ENCODE assay signal across 8 cellular contexts in genomic region chr14:104985675-104986486, GRCh38. TPM values are rescaled to one million over a fixed set of nuclear protein-coding genes. Genes with fewer than 3 reads are reported as not detected.
A peak's percentile ranks its signal among the peaks of the same experiment; 100 is the strongest.
DNase-seq lines count a peak whose midpoint lies in the region; ATAC-seq, FAIRE-seq and TF ChIP-seq lines count a peak whose summit lies in the region.

TSS of gene CLBA1 (plus strand) at chr14:104985788. CDS start at chr14:104986432, 644 bp downstream.

- no peaks in the 10 kb centered on the region for H3K27me3 Mint-ChIP-seq in activated CD4-positive, alpha-beta T cell treated with anti-CD3 and anti-CD28 coated beads for 36 hours
- peaks cover 34% of the 10 kb centered on the region for H3K27me3 Mint-ChIP-seq in dendritic cell treated with granulocyte-macrophage colony-stimulating factor and Interleukin-4, amounts not matched to agents 40 ng/mL and 50 ng/mL, for 4 days

- no peak for TF ChIP-seq RAD21 in HepG2 (CRISPR knock-in tag; IDR thresholded peaks at IDR 0.05)

- peaks cover 31% of the 10 kb centered on the region for H3K4me1 ChIP-seq in HepG2 (ENCODE audit: insufficient read depth, low read length)

- H4K20me1 ChIP-seq in HepG2 (ENCODE audit: insufficient read depth, low read length): no peaks in the 10 kb centered on the region

- no peak within 1 kb of the TSS for H3K27ac ChIP-seq in HepG2 (ENCODE audit: extremely low read length, insufficient read depth, low read length)

- H3K4me1 Mint-ChIP-seq in activated CD4-positive, alpha-beta T cell treated with anti-CD3 and anti-CD28 coated beads for 36 hours: peaks cover 5% of the 10 kb centered on the region
- H3K4me1 Mint-ChIP-seq in dendritic cell treated with granulocyte-macrophage colony-stimulating factor and Interleukin-4, amounts not matched to agents 40 ng/mL and 50 ng/mL, for 4 days (ENCODE audit: low read depth): peaks cover 34% of the 10 kb centered on the region

- peak within 1 kb of the TSS; percentile 92 for H3K4me2 ChIP-seq in HepG2 (ENCODE audit: low read depth, low read length)

- no peaks in the 10 kb centered on the region for H3K36me3 ChIP-seq in HepG2 (replicated peaks in 1 of 2; ENCODE audit: control insufficient read depth in 1 of 2, insufficient read depth in 2 of 2, low read length in 2 of 2)

- peaks cover 14 to 40% of the 10 kb centered on the region in 2 experiments; a peak in 4 of 5 replicates for H3K27me3 ChIP-seq in HepG2 (ENCODE audit: control insufficient read depth in 1 of 2, insufficient read depth in 2 of 2, low read length in 2 of 2)

- DNase-seq in AG09319 (ENCODE audit: extremely low read depth, low read depth) (peak; percentile 75), NCI-H345 treated with DMSO at 0.1 percent for 48 hours (lab: John Stamatoyannopoulos, UW; ENCODE audit: unreplicated experiment) (peak; percentile 56), HepG2 (ENCODE audit: low spot score) (peak; percentile 69)
- DNase-seq in activated CD4-positive, alpha-beta T cell treated with anti-CD3 and anti-CD28 coated beads for 36 hours: peak; percentile 93
- DNase-seq in stimulated activated CD4-positive, alpha-beta T cell treated with anti-CD3 and anti-CD28 coated beads, Interleukin-2, amount 100 ng/mL, for 4 hours (ENCODE audit: low read depth): peak; percentile 85

- TF ChIP-seq CTCF in AG09319 (IDR thresholded peaks at IDR 0.05; ENCODE audit: low read depth, low read length): no peak
- no peak for TF ChIP-seq CTCF in HepG2 (CRISPR knock-in tag; IDR thresholded peaks at IDR 0.05)

- FAIRE-seq in HepG2 (lab: Jason Lieb, UNC): no peak

- peak within 1 kb of the TSS; percentile 59; the same call in 1 of the 2 replicates for H3K9ac ChIP-seq in HepG2 (ENCODE audit: insufficient read depth, low read depth, low read length)

- in situ Hi-C loops in HepG2 (cut with HindIII; ENCODE audit: extremely low pct_ligation_motif_present, low pct_unique_long_range_greater_than_20kb): no loop called here

- H3K4me3 Mint-ChIP-seq in activated CD4-positive, alpha-beta T cell treated with anti-CD3 and anti-CD28 coated beads for 36 hours: peak within 1 kb of the TSS; percentile 64
- peak within 1 kb of the TSS; percentile 75 for H3K4me3 Mint-ChIP-seq in dendritic cell treated with granulocyte-macrophage colony-stimulating factor and Interleukin-4, amounts not matched to agents 40 ng/mL and 50 ng/mL, for 4 days

- H3K9me3 ChIP-seq in HepG2 (ENCODE audit: low read length): no peaks in the 10 kb centered on the region

- CTCF ChIA-PET in activated CD4-positive, alpha-beta T cell treated with anti-CD3 and anti-CD28 coated beads for 36 hours (lab: Charles Lee): interaction anchor here (1.0 to 2.4 kb wide), 2 partner anchors 60 to 238 kb away, joined by 3 to 14 read pairs; no protein-coding TSS in a partner anchor
- CTCF ChIA-PET in HepG2 (lab: Yijun Ruan, JAX; ENCODE audit: low intra/inter-chr PET ratio, low total read pairs): no interaction called here

- BruUV-seq in HepG2 (replicated peaks; lab: Mats Ljungman, UMichigan): TSS peak; percentile 33

- peak within 1 kb of the TSS; percentile 62 to 83 (median 79) for H3K4me3 ChIP-seq in HepG2 (replicated peaks in 1 of 3; ENCODE audit: insufficient read depth in 1 of 3, low read depth in 2 of 3, low read length in 3 of 3)

- 0 out of 4 replicates have a peak, but pooled peaks of 1 of the 2 experiments have one; percentile 1 for TF ChIP-seq POLR2A in HepG2 (IDR thresholded peaks at IDR 0.05; ENCODE audit: insufficient read depth in 1 of 2, low read depth in 2 of 2, low read length in 2 of 2)

- no peak for TF ChIP-seq EP300 in HepG2 (IDR thresholded peaks at IDR 0.05; ENCODE audit: low read depth in 2 of 2, low read length in 2 of 2)
- TF ChIP-seq EP300 in HepG2 (CRISPR knock-in tag; IDR thresholded peaks at IDR 0.05; ENCODE audit: borderline replicate concordance): no peak

- POLR2A ChIA-PET in activated CD4-positive, alpha-beta T cell treated with anti-CD3 and anti-CD28 coated beads for 36 hours (lab: Charles Lee): interaction anchor here (0.6 to 2.9 kb wide), 3 partner anchors 28 to 1024 kb away, joined by 4 to 21 read pairs (median 4); partner anchors contain the start of gene CDCA4
- POLR2A ChIA-PET in HepG2 (lab: Yijun Ruan, JAX): interaction anchor here (0.5 to 3.0 kb wide), 4 partner anchors 17 to 320 kb away, joined by 3 to 18 read pairs (median 4); partner anchors contain the start of gene CDCA4

- H3K27ac Mint-ChIP-seq in activated CD4-positive, alpha-beta T cell treated with anti-CD3 and anti-CD28 coated beads for 36 hours: peak within 1 kb of the TSS; percentile 47
- H3K27ac Mint-ChIP-seq in dendritic cell treated with granulocyte-macrophage colony-stimulating factor and Interleukin-4, amounts not matched to agents 40 ng/mL and 50 ng/mL, for 4 days: peak within 1 kb of the TSS; percentile 85

- H3K79me2 ChIP-seq in HepG2 (ENCODE audit: insufficient read depth, low read length): no peaks in the 10 kb centered on the region

- H3K36me3 Mint-ChIP-seq in activated CD4-positive, alpha-beta T cell treated with anti-CD3 and anti-CD28 coated beads for 36 hours (ENCODE audit: low read depth): no peaks in the 10 kb centered on the region
- H3K36me3 Mint-ChIP-seq in dendritic cell treated with granulocyte-macrophage colony-stimulating factor and Interleukin-4, amounts not matched to agents 40 ng/mL and 50 ng/mL, for 4 days (ENCODE audit: low read depth): no peaks in the 10 kb centered on the region

- no peak within 1 kb of the TSS for H2AFZ ChIP-seq in HepG2 (ENCODE audit: low read length)

- intact Hi-C loops in activated CD4-positive, alpha-beta T cell treated with anti-CD3 and anti-CD28 coated beads for 36 hours (cut with DNase I, micrococcal nuclease): loop anchor here (1.0 to 5.0 kb wide), 10 partner anchors 35 to 505 kb away; partner anchors contain the start of genes CDCA4 (in 2 of the 2), BRF1 (in 1 of the 2), GPR132 (in 1 of the 2) and PACS2 (in 1 of the 2)
- intact Hi-C loops in dendritic cell treated with granulocyte-macrophage colony-stimulating factor and Interleukin-4, amounts not matched to agents 40 ng/mL and 50 ng/mL, for 4 days (cut with micrococcal nuclease): loop anchor here (1.0 kb wide), 1 partner anchor 35 kb away; the partner anchor contains the start of gene CDCA4
- intact Hi-C loops in HepG2 (cut with micrococcal nuclease; ENCODE audit: unreplicated experiment): no loop called here

- no peaks in the 10 kb centered on the region for H3K9me3 Mint-ChIP-seq in activated CD4-positive, alpha-beta T cell treated with anti-CD3 and anti-CD28 coated beads for 36 hours (ENCODE audit: low read depth)
- H3K9me3 Mint-ChIP-seq in dendritic cell treated with granulocyte-macrophage colony-stimulating factor and Interleukin-4, amounts not matched to agents 40 ng/mL and 50 ng/mL, for 4 days: no peaks in the 10 kb centered on the region

- 0% methylated on average over 4 of the region's 77 CpGs for WGBS in HepG2 (ENCODE audit: low lambda C conversion rate)

- peak; percentile 54 for ATAC-seq in GM18870 (IDR thresholded peaks at IDR 0.05; ENCODE audit: unreplicated experiment)
- peak; percentile 88 for ATAC-seq in HG03135 (IDR thresholded peaks at IDR 0.05; ENCODE audit: unreplicated experiment)
- peak; percentile 99 for ATAC-seq in activated CD4-positive, alpha-beta T cell treated with anti-CD3 and anti-CD28 coated beads for 36 hours
- peak; percentile 87 for ATAC-seq in HepG2

TF ChIP-seq in HepG2, 621 proteins besides CTCF, POLR2A, EP300 and RAD21 (continues in another document):
- TF ChIP-seq ZNF703 (CRISPR knock-in tag; IDR thresholded peaks at IDR 0.05; ENCODE audit: borderline replicate concordance) (no peak), ZNF234 (CRISPR knock-in tag; conservative IDR thresholded peaks at IDR 0.05) (no peak), ARNT2 (CRISPR knock-in tag; IDR thresholded peaks at IDR 0.05; ENCODE audit: low read depth) (0 out of 2 replicates have a peak, but pooled peaks have one; percentile 36), SNRNP70 (IDR thresholded peaks at IDR 0.05; ENCODE audit: low read depth, low read length) (no peak), TARDBP (CRISPR knock-in tag; IDR thresholded peaks at IDR 0.05) (no peak), ZNF816 (CRISPR knock-in tag; IDR thresholded peaks at IDR 0.05; ENCODE audit: borderline replicate concordance) (no peak; the same call in 1 of the 2 replicates), RFX3 (CRISPR knock-in tag; IDR thresholded peaks at IDR 0.05) (peak; percentile 78), HOXA3 (CRISPR knock-in tag; IDR thresholded peaks at IDR 0.05) (peak; percentile 65; the same call in 1 of the 2 replicates), SRSF1 (optimal IDR thresholded peaks at IDR 0.05; ENCODE audit: low read depth, low read length) (no peak), SRSF9 (IDR thresholded peaks at IDR 0.05; ENCODE audit: borderline replicate concordance, insufficient read depth, low read depth, low read length, poor library complexity, severe bottlenecking) (no peak), MEIS1 (CRISPR knock-in tag; IDR thresholded peaks at IDR 0.05; ENCODE audit: borderline replicate concordance) (no peak)

RNA-seq across cellular contexts. Expression of gene CLBA1, which starts in this region (rescaled TPM):
- 1 to 10 TPM; 1.1 to 1.9 TPM for total RNA-seq in activated CD4-positive, alpha-beta T cell treated with anti-CD3 and anti-CD28 coated beads for 36 hours
- 1.4 and 1.5 TPM in 2 replicates for total RNA-seq in HepG2 (2016; rRNA removed; fragmentation: Illumina TruSeq; extraction: Trizol)
- total RNA-seq in HepG2 (2016; cell fraction: cytosol; rRNA removed; fragmentation: Illumina TruSeq; extraction: Trizol; ENCODE audit: low read depth): 0.44 and 0.71 TPM in 2 replicates
- total RNA-seq in HepG2 (2016; cell fraction: insoluble cytoplasmic fraction; rRNA removed; fragmentation: Illumina TruSeq; extraction: Trizol): 1.4 and 1.7 TPM in 2 replicates
- total RNA-seq in HepG2 (2016; cell fraction: membrane; rRNA removed; fragmentation: Illumina TruSeq; extraction: Trizol): 0.99 and 1.0 TPM in 2 replicates
- 1.7 and 2.1 TPM in 2 replicates for total RNA-seq in HepG2 (2016; cell fraction: nucleus; rRNA removed; fragmentation: Illumina TruSeq; extraction: Trizol)
- polyA plus RNA-seq in HepG2 (2011; rRNA removed): 1.2 and 1.3 TPM in 2 replicates
- polyA plus RNA-seq in HepG2 (2011; cell fraction: cytosol; rRNA removed): 0.75 and 0.95 TPM in 2 replicates
- 2.8 and 3.0 TPM in 2 replicates for polyA plus RNA-seq in HepG2 (2011; cell fraction: nucleus; rRNA removed)
- polyA plus RNA-seq in HepG2 (2012): 0.49 and 0.51 TPM in 2 replicates
- 0.28 and 0.33 TPM in 2 replicates for polyA plus RNA-seq in HepG2 (2016; cell fraction: cytosol; fragmentation: Illumina TruSeq; extraction: Trizol; ENCODE audit: low read depth)
- 1.3 and 1.7 TPM in 2 replicates for polyA plus RNA-seq in HepG2 (2016; cell fraction: insoluble cytoplasmic fraction; fragmentation: Illumina TruSeq; extraction: Trizol; ENCODE audit: low read depth)
- 0.65 and 0.66 TPM in 2 replicates for polyA plus RNA-seq in HepG2 (2016; cell fraction: membrane; fragmentation: Illumina TruSeq; extraction: Trizol; ENCODE audit: low read depth)
- 1.8 and 3.1 TPM in 2 replicates for polyA plus RNA-seq in HepG2 (2016; cell fraction: nucleus; fragmentation: Illumina TruSeq; extraction: Trizol; ENCODE audit: insufficient read depth, low read depth)
- 0.44 and 7.1 TPM in 2 replicates for polyA minus RNA-seq in HepG2 (2011; rRNA and poly(A)+ RNA removed; ENCODE audit: low replicate concordance)
- 1.1 TPM in 1 of 2 replicates, not detected in the other for polyA minus RNA-seq in HepG2 (2011; cell fraction: cytosol; rRNA and poly(A)+ RNA removed)
- polyA minus RNA-seq in HepG2 (2011; cell fraction: nucleus; rRNA and poly(A)+ RNA removed): 0.90 and 1.1 TPM in 2 replicates
